ENCODE assay signal across 12 cellular contexts in genomic region chr11:87473174-87473573, GRCh38.
DNase-seq lines count a peak whose midpoint lies in the region; ATAC-seq and TF ChIP-seq lines count a peak whose summit lies in the region.
"Had no signal": no experiment of that assay in that cellular context is flagged by ENCODE, and none has a peak within 500 bp of the region (broad histone marks: within the 10 kb centered on the region; RNA-seq: fewer than 3 reads in every experiment).

No MANE protein-coding gene starts in this region.

- TF ChIP-seq CTCF in RWPE1 (conservative IDR thresholded peaks at IDR 0.05; ENCODE audit: low read depth) = no peak
- no peak for TF ChIP-seq CTCF in fibroblast of mammary gland (conservative IDR thresholded peaks at IDR 0.05; ENCODE audit: control insufficient read depth, insufficient read depth, low read depth, low read length)
- no peak for TF ChIP-seq CTCF in retinal pigment epithelial cell (conservative IDR thresholded peaks at IDR 0.05; ENCODE audit: low read depth, low read length)

- H3K27ac ChIP-seq in GM23248 (peak overlapping the region; percentile 56), RWPE1 (no peak overlapping the region; the same call in 1 of the 2 replicates)

- H3K27me3 ChIP-seq in GM23248 (replicated peaks; ENCODE audit: insufficient read depth) = no peaks in the 10 kb centered on the region

- no peak overlapping the region for H3K9ac ChIP-seq in GM23248

- ATAC-seq in GM18505 (IDR thresholded peaks at IDR 0.05; ENCODE audit: unreplicated experiment) = no peak
- ATAC-seq in HG02763 (IDR thresholded peaks at IDR 0.05; ENCODE audit: unreplicated experiment) = no peak

- no peaks in the 10 kb centered on the region for H3K9me3 ChIP-seq in GM23248 (ENCODE audit: low read depth)

- H3K4me3 ChIP-seq in GM23248 (no peak overlapping the region), fibroblast of mammary gland (ENCODE audit: control insufficient read depth, low read depth, low read length) (no peak overlapping the region), retinal pigment epithelial cell (ENCODE audit: low read length) (no peak overlapping the region)

- CTCF ChIA-PET in RWPE1 (lab: Yijun Ruan, JAX) = interaction anchor here (0.5 to 1.1 kb wide), 4 partner anchors 20 to 56 kb away, joined by 4 to 5 read pairs (median 4); no protein-coding TSS in a partner anchor

- H3F3A ChIP-seq in GM23248 (ENCODE audit: insufficient read depth) = peaks cover 25% of the 10 kb centered on the region

- peaks cover 27% of the 10 kb centered on the region for H3K4me1 ChIP-seq in GM23248 (ENCODE audit: insufficient read depth)

- H3K36me3 ChIP-seq in GM23248 (ENCODE audit: low read depth) = no peaks in the 10 kb centered on the region

- H3K4me2 ChIP-seq in GM23248 (ENCODE audit: unreplicated experiment) = peak overlapping the region; percentile 41

- DNase-seq in GM23248 (peak; percentile 93), RWPE1 (ENCODE audit: low spot score) (peak; percentile 57), fibroblast of mammary gland (ENCODE audit: low read depth) (peak; percentile 76), retinal pigment epithelial cell (ENCODE audit: low read depth) (peak; percentile 66), G401 (ENCODE audit: low spot score) (no peak)
- no peak for DNase-seq in activated T-cell treated with anti-CD3 and anti-CD28 coated beads, Interleukin-2, amount 50 U/mL, for 1 hour
- DNase-seq: activated naive CD4-positive, alpha-beta T cell; NCI-H1105 treated with DMSO at 0.1 percent for 48 hours; NCI-H748 treated with DMSO at 0.1 percent for 48 hours; retina had no signal

- H3K9me2 ChIP-seq in GM23248 (ENCODE audit: insufficient read depth) = no peaks in the 10 kb centered on the region

- H3K79me2 ChIP-seq in GM23248 (ENCODE audit: insufficient read depth) = no peaks in the 10 kb centered on the region

- TF ChIP-seq POLR2A in GM18505 (IDR thresholded peaks at IDR 0.05; ENCODE audit: borderline replicate concordance, extremely low read depth, insufficient read depth, insufficient read length) = no peak

- in situ Hi-C loops in GM23248 (cut with MboI) = loop anchor here (25.0 kb wide), 2 partner anchors 539 to 1064 kb away; no protein-coding TSS in a partner anchor
- in situ Hi-C loops in G401 (cut with HindIII; ENCODE audit: low sequenced_read_pairs) = no loop called here

- 17 to 27% methylated on average over 1 of the region's 1 CpG for WGBS in GM23248 (ENCODE audit: low coverage in 1 of 2, low lambda C conversion rate in 2 of 2, missing lambda C conversion rate in 2 of 2), 2 experiments

- H4K20me1 ChIP-seq in GM23248 (ENCODE audit: insufficient read depth) = no peaks in the 10 kb centered on the region

- POLR2A ChIA-PET in RWPE1 (lab: Yijun Ruan, JAX; ENCODE audit: low non-redundant PET) = no interaction called here

- H2AFZ ChIP-seq in GM23248 = no peak overlapping the region

Comparison
In these comparisons a context has a peak if more than half of its experiments do, and no peak if none do; other contexts are left out.
1. DNase-seq: peak in GM23248 (single experiment), RWPE1 (single experiment), fibroblast of mammary gland (single experiment) and retinal pigment epithelial cell (single experiment); none in activated T-cell treated with anti-CD3 and anti-CD28 coated beads, Interleukin-2, amount 50 U/mL, for 1 hour (single experiment) and G401 (single experiment).